ENCODE assay signal across 13 cellular contexts in the genomic region with DNA sequence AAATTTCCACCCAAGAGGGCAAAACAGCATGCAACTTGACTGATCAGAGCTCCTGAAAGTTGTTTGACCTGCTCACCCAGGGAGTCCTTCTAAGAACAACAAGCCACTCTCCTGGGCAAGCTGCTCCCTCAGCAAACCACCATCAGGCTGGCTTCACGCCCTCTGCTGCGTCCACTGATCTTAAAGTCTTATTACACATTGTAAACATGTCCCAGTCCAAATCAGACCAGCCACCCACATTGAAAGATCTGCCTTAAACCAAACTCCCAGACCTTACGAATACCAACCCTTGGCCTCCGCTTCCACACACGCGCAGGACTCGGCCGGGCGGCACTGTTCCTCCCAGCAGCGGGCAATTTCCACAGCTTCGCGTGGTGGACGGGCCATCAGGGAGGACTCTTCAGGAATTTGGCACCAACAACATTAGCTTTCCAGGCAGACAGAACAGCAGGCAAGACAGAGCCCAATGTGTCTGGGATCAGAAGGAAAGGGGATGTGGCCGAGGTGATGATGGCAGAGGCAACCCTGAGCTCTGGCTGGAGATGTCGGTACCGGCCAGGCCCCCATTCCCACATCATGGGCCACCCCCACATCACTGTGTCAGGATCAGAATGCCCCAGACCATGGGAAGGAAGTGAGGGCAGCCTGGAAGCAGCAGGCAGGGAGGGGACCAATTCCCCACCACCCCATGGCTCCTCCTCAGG.
DNase-seq lines count a peak whose midpoint lies in the region; ATAC-seq and TF ChIP-seq lines count a peak whose summit lies in the region.
"Had no signal": no experiment of that assay in that cellular context is flagged by ENCODE, and none has a peak within 500 bp of the region (broad histone marks: within the 10 kb centered on the region; RNA-seq: fewer than 3 reads in every experiment).

No MANE protein-coding gene starts in this region.

- H3K9me3 Mint-ChIP-seq in T-helper 1 cell treated with Interleukin-12 subunit alpha and Interleukin-12 subunit beta and Interleukin-4 antibody, amounts not matched to agents 30 μg/mL and 1 μg/mL, for 36 hours = no peaks in the 10 kb centered on the region
- H3K9me3 Mint-ChIP-seq in stimulated activated memory B cell treated with anti-CD40 and anti-IgM and Interleukin-4, amounts not matched to agents 10 μg/mL and 1 μg/mL and 100 μg/mL, for 72 hours = no peaks in the 10 kb centered on the region
- H3K9me3 Mint-ChIP-seq: memory B cell had no signal

- H3K27me3 ChIP-seq in iPS-15b (ENCODE audit: control insufficient read depth, insufficient read depth, low read length) = no peaks in the 10 kb centered on the region

- peak overlapping the region; percentile 30 for H3K4me3 Mint-ChIP-seq in T-helper 1 cell treated with Interleukin-12 subunit alpha and Interleukin-12 subunit beta and Interleukin-4 antibody, amounts not matched to agents 30 μg/mL and 1 μg/mL, for 36 hours
- H3K4me3 Mint-ChIP-seq in stimulated activated memory B cell treated with anti-CD40 and anti-IgM and Interleukin-4, amounts not matched to agents 10 μg/mL and 1 μg/mL and 100 μg/mL, for 72 hours = no peak overlapping the region
- H3K4me3 Mint-ChIP-seq: memory B cell had no signal

- H3K36me3 ChIP-seq in iPS-15b (ENCODE audit: control insufficient read depth, insufficient read depth, low read length) = peaks cover 10% of the 10 kb centered on the region

- peaks cover 37% of the 10 kb centered on the region for H3K36me3 Mint-ChIP-seq in T-helper 1 cell treated with Interleukin-12 subunit alpha and Interleukin-12 subunit beta and Interleukin-4 antibody, amounts not matched to agents 30 μg/mL and 1 μg/mL, for 36 hours (ENCODE audit: low read depth)
- H3K36me3 Mint-ChIP-seq in stimulated activated memory B cell treated with anti-CD40 and anti-IgM and Interleukin-4, amounts not matched to agents 10 μg/mL and 1 μg/mL and 100 μg/mL, for 72 hours = peaks cover 10% of the 10 kb centered on the region

- peak overlapping the region; percentile 12 for H3K9ac ChIP-seq in iPS-15b (ENCODE audit: low read depth, low read length)

- peaks cover 67% of the 10 kb centered on the region for H3K4me1 Mint-ChIP-seq in T-helper 1 cell treated with Interleukin-12 subunit alpha and Interleukin-12 subunit beta and Interleukin-4 antibody, amounts not matched to agents 30 μg/mL and 1 μg/mL, for 36 hours (ENCODE audit: low read depth)
- H3K4me1 Mint-ChIP-seq in stimulated activated memory B cell treated with anti-CD40 and anti-IgM and Interleukin-4, amounts not matched to agents 10 μg/mL and 1 μg/mL and 100 μg/mL, for 72 hours = peaks cover 88% of the 10 kb centered on the region

- DNase-seq in T-helper 1 cell = no peak
- no peak for DNase-seq in activated gamma-delta T cell treated with Interleukin-2 at 50 U/mL for 16 hours
- DNase-seq in epidermal melanocyte (ENCODE audit: insufficient read length, low spot score) = no peak
- no peak for DNase-seq in kidney glomerular epithelial cell (lab: John Stamatoyannopoulos, UW)
- DNase-seq: foreskin melanocyte, NCI-H748 treated with DMSO at 0.1 percent for 48 hours had no signal

- TF ChIP-seq CTCF in VCaP (conservative IDR thresholded peaks at IDR 0.05) = no peak

- H3K9me3 ChIP-seq in iPS-15b (ENCODE audit: control insufficient read depth, insufficient read depth, low read length) = no peaks in the 10 kb centered on the region

- H3K4me3 ChIP-seq in iPS-15b (ENCODE audit: low read depth, low read length) = no peak overlapping the region
- H3K4me3 ChIP-seq: SK-N-MC had no signal

- H3K27me3 Mint-ChIP-seq in T-helper 1 cell treated with Interleukin-12 subunit alpha and Interleukin-12 subunit beta and Interleukin-4 antibody, amounts not matched to agents 30 μg/mL and 1 μg/mL, for 36 hours (ENCODE audit: low read depth) = no peaks in the 10 kb centered on the region
- H3K27me3 Mint-ChIP-seq in stimulated activated memory B cell treated with anti-CD40 and anti-IgM and Interleukin-4, amounts not matched to agents 10 μg/mL and 1 μg/mL and 100 μg/mL, for 72 hours = no peaks in the 10 kb centered on the region
- H3K27me3 Mint-ChIP-seq: memory B cell had no signal

- no peak for ATAC-seq in stimulated activated memory B cell treated with anti-CD40 and anti-IgM and Interleukin-4, amounts not matched to agents 10 μg/mL and 1 μg/mL and 100 μg/mL, for 72 hours

- H3K27ac Mint-ChIP-seq in T-helper 1 cell treated with Interleukin-12 subunit alpha and Interleukin-12 subunit beta and Interleukin-4 antibody, amounts not matched to agents 30 μg/mL and 1 μg/mL, for 36 hours = peak overlapping the region; percentile 80
- H3K27ac Mint-ChIP-seq in stimulated activated memory B cell treated with anti-CD40 and anti-IgM and Interleukin-4, amounts not matched to agents 10 μg/mL and 1 μg/mL and 100 μg/mL, for 72 hours = peak overlapping the region; percentile 18
- H3K27ac Mint-ChIP-seq: memory B cell had no signal

- H3K27ac ChIP-seq in VCaP = peak overlapping the region; percentile 76
- H3K27ac ChIP-seq: 22Rv1, SK-N-MC had no signal

- peaks cover 12% of the 10 kb centered on the region for H3K4me1 ChIP-seq in iPS-15b (ENCODE audit: control insufficient read depth, insufficient read depth, low read length)
